24 cellular contexts compared by ENCODE assay signal in the genomic region with DNA sequence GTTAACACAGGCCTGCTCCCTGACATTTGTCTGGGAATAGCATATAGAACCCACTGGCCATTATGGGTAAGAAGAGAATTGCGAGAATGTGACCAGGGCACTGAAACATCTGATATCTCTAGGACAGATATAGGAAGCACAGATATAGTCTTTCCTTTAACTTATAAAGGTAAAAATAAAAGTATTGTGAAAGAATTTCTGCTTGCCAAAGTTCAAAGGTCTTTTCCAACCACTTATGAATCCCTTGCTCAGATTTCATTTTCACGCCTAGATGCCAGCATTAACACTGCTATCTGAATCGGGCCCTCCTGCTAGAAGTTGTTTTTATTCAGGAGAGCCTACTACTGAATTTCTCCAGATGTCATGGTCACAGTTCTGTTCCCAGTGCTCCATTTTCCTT. TPM values are rescaled to one million over a fixed set of nuclear protein-coding genes. Genes with fewer than 3 reads are reported as not detected.
DNase-seq lines count a peak whose midpoint lies in the region; ATAC-seq and TF ChIP-seq lines count a peak whose summit lies in the region.
"Had no signal": no experiment of that assay in that cellular context is flagged by ENCODE, and none has a peak within 500 bp of the region (broad histone marks: within the 10 kb centered on the region; RNA-seq: fewer than 3 reads in every experiment).

No MANE protein-coding gene starts in this region.

- no peaks in the 10 kb centered on the region for H3K9me2 ChIP-seq in HCT116 (ENCODE audit: insufficient read depth)

- H3K4me2 ChIP-seq in HCT116 (ENCODE audit: low read length) = no peak overlapping the region
- H3K4me2 ChIP-seq: KMS-11 had no signal

- no TSS peak for BruUV-seq in HCT116 (replicated peaks; lab: Mats Ljungman, UMichigan)

- DNase-seq in activated CD4-positive, alpha-beta T cell treated with anti-CD3 and anti-CD28 coated beads, Interleukin-2, amount 10 ng/mL, durations not matched to agents 7 days and 5 days = no peak
- no peak for DNase-seq in activated CD4-positive, alpha-beta T cell treated with anti-CD3 and anti-CD28 coated beads, Interleukin-2, amount 50 U/mL, for 1 hour
- DNase-seq in HCT116 (ENCODE audit: low read depth, low spot score) (no peak), body of pancreas (no peak), spleen (no peak), chondrocyte (ENCODE audit: low spot score) (no peak), RKO (ENCODE audit: low spot score) (no peak)
- DNase-seq: activated CD4-positive, alpha-beta T cell treated with anti-CD3 and anti-CD28 coated beads for 4 hours; activated naive CD4-positive, alpha-beta T cell treated with anti-CD3 and anti-CD28 coated beads, Interleukin-2, amount 50 U/mL, for 16 hours; COR-L47; DMS79; GM23248; islet precursor cell; NCI-H2171; NCI-H524 treated with DMSO at 0.1 percent for 48 hours; Peyer's patch; sigmoid colon; SJCRH30; T-cell; upper lobe of left lung had no signal

- H3K9me3 ChIP-seq in HCT116 (ENCODE audit: control insufficient read depth in 1 of 2, insufficient read depth in 1 of 2, low read depth in 1 of 2, low read length in 2 of 2) = no peaks in the 10 kb centered on the region
- no peaks in the 10 kb centered on the region for H3K9me3 ChIP-seq in body of pancreas
- no peaks in the 10 kb centered on the region for H3K9me3 ChIP-seq in spleen
- H3K9me3 ChIP-seq: Peyer's patch, sigmoid colon, SJCRH30, upper lobe of left lung had no signal

- POLR2A ChIA-PET in activated CD4-positive, alpha-beta T cell treated with anti-CD3 and anti-CD28 coated beads, Interleukin-2, amount 10 ng/mL, durations not matched to agents 7 days and 5 days (lab: Charles Lee) = no interaction called here
- POLR2A ChIA-PET in HCT116 (lab: Charles Lee) = no interaction called here

- H3K4me1 ChIP-seq in HCT116 (ENCODE audit: control insufficient read depth in 1 of 2, insufficient read depth in 2 of 2, low read length in 2 of 2) (no peaks in the 10 kb centered on the region), body of pancreas (peaks cover 13% of the 10 kb centered on the region), spleen (peaks cover 0 to 15% (median 4%) of the 10 kb centered on the region in 6 donors)
- H3K4me1 ChIP-seq: Peyer's patch, SJCRH30 had no signal

- H3K27me3 ChIP-seq in HCT116 (ENCODE audit: insufficient read depth, low read length) = no peaks in the 10 kb centered on the region
- no peaks in the 10 kb centered on the region for H3K27me3 ChIP-seq in body of pancreas
- H3K27me3 ChIP-seq in spleen (replicated peaks in 1 of 7) = no peaks in the 10 kb centered on the region
- H3K27me3 ChIP-seq: Peyer's patch, sigmoid colon, SJCRH30, upper lobe of left lung had no signal

- peaks cover 9% of the 10 kb centered on the region; the same call in 1 of the 2 replicates for H3K79me2 ChIP-seq in HCT116 (ENCODE audit: insufficient read depth, low read length)

- TF ChIP-seq CTCF in HCT116 (IDR thresholded peaks at IDR 0.05 in 2 of 3, conservative IDR thresholded peaks at IDR 0.05 in 1 of 3; ENCODE audit: borderline replicate concordance in 1 of 3, insufficient read depth in 1 of 3, low read depth in 2 of 3, low read length in 2 of 3) = no peak
- no peak for TF ChIP-seq CTCF in body of pancreas (IDR thresholded peaks at IDR 0.05)
- TF ChIP-seq CTCF in spleen (IDR thresholded peaks at IDR 0.05 in 8 of 11, conservative IDR thresholded peaks at IDR 0.05 in 3 of 11) = no peak
- no peak for TF ChIP-seq CTCF in chondrocyte (IDR thresholded peaks at IDR 0.05)

- no peak overlapping the region for H3K4me3 Mint-ChIP-seq in activated CD4-positive, alpha-beta T cell treated with anti-CD3 and anti-CD28 coated beads, Interleukin-2, amount 10 ng/mL, durations not matched to agents 7 days and 5 days
- H3K4me3 Mint-ChIP-seq in chondrocyte (ENCODE audit: unreplicated experiment) = no peak overlapping the region
- H3K4me3 Mint-ChIP-seq: T-cell had no signal

- H3K36me3 ChIP-seq in HCT116 (ENCODE audit: control insufficient read depth in 1 of 2, insufficient read depth in 2 of 2, low read length in 2 of 2) (peaks cover 32 to 61% of the 10 kb centered on the region in 2 experiments), body of pancreas (replicated peaks in 1 of 2; ENCODE audit: insufficient read depth in 1 of 2, low read depth in 2 of 2) (peaks cover 0 to 2% of the 10 kb centered on the region in 2 donors), spleen (peaks cover 0 to 100% (median 57%) of the 10 kb centered on the region in 6 donors)

- peaks cover 11% of the 10 kb centered on the region for H3K4me1 Mint-ChIP-seq in activated CD4-positive, alpha-beta T cell treated with anti-CD3 and anti-CD28 coated beads, Interleukin-2, amount 10 ng/mL, durations not matched to agents 7 days and 5 days
- no peaks in the 10 kb centered on the region for H3K4me1 Mint-ChIP-seq in chondrocyte (ENCODE audit: low read depth)

- TF ChIP-seq POLR2A in HCT116 (IDR thresholded peaks at IDR 0.05; ENCODE audit: borderline replicate concordance, extremely low read depth, insufficient read depth, insufficient read length) (no peak), body of pancreas (IDR thresholded peaks at IDR 0.05) (no peak), spleen (IDR thresholded peaks at IDR 0.05) (no peak)

- H3K36me3 Mint-ChIP-seq in activated CD4-positive, alpha-beta T cell treated with anti-CD3 and anti-CD28 coated beads, Interleukin-2, amount 10 ng/mL, durations not matched to agents 7 days and 5 days (ENCODE audit: low read depth) = peaks cover 55% of the 10 kb centered on the region
- H3K36me3 Mint-ChIP-seq in chondrocyte (ENCODE audit: low read depth) = peaks cover 27% of the 10 kb centered on the region

- H3K27ac Mint-ChIP-seq in activated CD4-positive, alpha-beta T cell treated with anti-CD3 and anti-CD28 coated beads, Interleukin-2, amount 10 ng/mL, durations not matched to agents 7 days and 5 days = peak overlapping the region; percentile 41
- H3K27ac Mint-ChIP-seq in chondrocyte (ENCODE audit: unreplicated experiment) = no peak overlapping the region

- H3K9ac ChIP-seq in HCT116 (ENCODE audit: low read length) = no peak overlapping the region
- H3K9ac ChIP-seq: GM23248, KMS-11 had no signal

- no peaks in the 10 kb centered on the region for H4K20me1 ChIP-seq in HCT116 (ENCODE audit: insufficient read depth)

- no peaks in the 10 kb centered on the region for H3K9me3 Mint-ChIP-seq in activated CD4-positive, alpha-beta T cell treated with anti-CD3 and anti-CD28 coated beads, Interleukin-2, amount 10 ng/mL, durations not matched to agents 7 days and 5 days
- H3K9me3 Mint-ChIP-seq in chondrocyte (ENCODE audit: low read depth) = no peaks in the 10 kb centered on the region
- H3K9me3 Mint-ChIP-seq: T-cell had no signal

- H3K27me3 Mint-ChIP-seq in activated CD4-positive, alpha-beta T cell treated with anti-CD3 and anti-CD28 coated beads, Interleukin-2, amount 10 ng/mL, durations not matched to agents 7 days and 5 days = no peaks in the 10 kb centered on the region
- no peaks in the 10 kb centered on the region for H3K27me3 Mint-ChIP-seq in chondrocyte (ENCODE audit: low read depth)
- H3K27me3 Mint-ChIP-seq: progenitor cell of endocrine pancreas, T-cell had no signal

- RAD21 ChIA-PET in HCT116 (lab: Charles Lee; ENCODE audit: low non-redundant PET in 1 of 2, low total read pairs in 2 of 2, uncharacterized antibody in 2 of 2, unreplicated experiment in 2 of 2) = no interaction called here

- H3K27ac ChIP-seq in HCT116 (ENCODE audit: low read depth, low read length) = peak overlapping the region; percentile 21; the same call in 1 of the 2 replicates
- H3K27ac ChIP-seq in body of pancreas = no peak overlapping the region
- H3K27ac ChIP-seq in spleen = peak overlapping the region in 6 of 8 donors; percentile 11 to 69 (median 52)
- H3K27ac ChIP-seq: GM23248, KMS-11, sigmoid colon, SJCRH30 had no signal

- H3K4me3 ChIP-seq in HCT116 (replicated peaks in 1 of 2; ENCODE audit: low read depth in 1 of 2, low read length in 2 of 2) = no peak overlapping the region
- H3K4me3 ChIP-seq in body of pancreas = no peak overlapping the region
- no peak overlapping the region for H3K4me3 ChIP-seq in spleen
- H3K4me3 ChIP-seq: GM23248, lung, Peyer's patch, sigmoid colon, SJCRH30, upper lobe of left lung had no signal

- intact Hi-C loops in HCT116 (cut with micrococcal nuclease) (no loop called here), body of pancreas (cut with DNase I) (no loop called here), spleen (cut with DNase I; ENCODE audit: low total_unique reads) (no loop called here)

- CTCF ChIA-PET in activated CD4-positive, alpha-beta T cell treated with anti-CD3 and anti-CD28 coated beads, Interleukin-2, amount 10 ng/mL, durations not matched to agents 7 days and 5 days (lab: Charles Lee) = interaction anchor here (1.7 kb wide), 1 partner anchor 21 kb away, joined by 3 read pairs; no protein-coding TSS in a partner anchor
- CTCF ChIA-PET in HCT116 (lab: Charles Lee) = no interaction called here

- 42 to 50% methylated on average over 3 of the region's 3 CpGs for WGBS in body of pancreas, 2 donors
- 71 to 85% (median 77%) methylated on average over 3 of the region's 3 CpGs for WGBS in spleen, 5 donors

- TF ChIP-seq RAD21 in HCT116 (IDR thresholded peaks at IDR 0.05; ENCODE audit: low read depth) = no peak

- no peak overlapping the region for H2AFZ ChIP-seq in HCT116 (ENCODE audit: low read depth, low read length, poor library complexity, severe bottlenecking)
- H2AFZ ChIP-seq: GM23248 had no signal

- ATAC-seq in HCT116 (no peak), body of pancreas (peak; percentile 27), GM18858 (IDR thresholded peaks at IDR 0.05; ENCODE audit: unreplicated experiment) (no peak)
- ATAC-seq: T-cell had no signal

TF ChIP-seq in HCT116, 20 proteins besides CTCF, POLR2A, EP300 and RAD21 (continues in another document):
- TF ChIP-seq POLR2AphosphoS5 (IDR thresholded peaks at IDR 0.05; ENCODE audit: low read depth, low read length) (no peak), FOSL1 (IDR thresholded peaks at IDR 0.05; ENCODE audit: low read depth) (no peak), TCF7L2 (IDR thresholded peaks at IDR 0.05; ENCODE audit: borderline replicate concordance, extremely low read depth, insufficient read depth, insufficient read length) (no peak), ZNF274 (IDR thresholded peaks at IDR 0.05; ENCODE audit: low read depth, low read length) (no peak)

RNA-seq across cellular contexts. Expression of a gene that starts 27.7 kb away (rescaled TPM):
- 10 to 100 TPM; 12.8 to 19.0 TPM for total RNA-seq in activated CD4-positive, alpha-beta T cell treated with anti-CD3 and anti-CD28 coated beads, Interleukin-2, amount 10 ng/mL, durations not matched to agents 7 days and 5 days
- total RNA-seq in HCT116 (2021; ENCODE audit: unreplicated experiment) = 45.0 TPM
- polyA plus RNA-seq in HCT116 (2012) = 25.7 and 27.3 TPM in 2 replicates
- total RNA-seq in body of pancreas = 10 to 100 TPM in 1 of 2 donors, 1 to 10 TPM in 1; 1.3 to 11.4 TPM
- 10 to 100 TPM in 6 of 7 donors, 1 to 10 TPM in 1; 6.3 to 17.0 (median 11.3) TPM for total RNA-seq in spleen
- polyA plus RNA-seq in spleen = 10 to 100 TPM in 1 of 3 donors, 1 to 10 TPM in 2; 7.1 to 12.6 (median 9.5) TPM
- total RNA-seq in chondrocyte = 12.6 to 16.1 TPM (median 15.2 TPM) in 3 replicates

RNA-seq across cellular contexts. Expression of a gene that starts 53.1 kb away (rescaled TPM):
- 10 to 100 TPM; 20.4 to 24.1 TPM for total RNA-seq in activated CD4-positive, alpha-beta T cell treated with anti-CD3 and anti-CD28 coated beads, Interleukin-2, amount 10 ng/mL, durations not matched to agents 7 days and 5 days
- total RNA-seq in HCT116 (2021; ENCODE audit: unreplicated experiment) (40.6 TPM), body of pancreas (10 to 100 TPM; 51.1 to 55.7 TPM), spleen (10 to 100 TPM; 13.0 to 43.0 (median 32.6) TPM), chondrocyte (41.3 to 62.4 TPM (median 59.4 TPM) in 3 replicates)
- polyA plus RNA-seq in HCT116 (2012) = 27.1 and 33.4 TPM in 2 replicates
- 10 to 100 TPM; 11.0 to 38.7 (median 15.9) TPM for polyA plus RNA-seq in spleen

Comparison
In these comparisons a context has a peak if more than half of its experiments do, and no peak if none do; other contexts are left out.
1. H3K27ac ChIP-seq: peak in HCT116 (single experiment) and spleen (6 of 8); none in body of pancreas (0 of 4).